26 cellular contexts compared by ENCODE assay signal in genomic region chr15:62643571-62643970, GRCh38.
"Had no signal": no experiment of that assay in that cellular context is flagged by ENCODE, and none has a peak within 500 bp of the region (broad histone marks: within the 10 kb centered on the region; RNA-seq: fewer than 3 reads in every experiment).

No MANE protein-coding gene starts in this region.

- H2AFZ ChIP-seq: PC-9 had no signal

- H3K4me3 ChIP-seq: MG63, PC-9, Peyer's patch, SJSA1, SK-N-MC had no signal

- ATAC-seq: Right ventricle myocardium inferior had no signal

- H3K36me3 ChIP-seq: Peyer's patch, SJSA1 had no signal

- H3K27ac ChIP-seq: PC-9, Peyer's patch, SJSA1, SK-N-MC had no signal

- H3K27me3 ChIP-seq: MG63, Peyer's patch, SJSA1 had no signal

- H3K4me1 ChIP-seq: Peyer's patch had no signal

- DNase-seq: IMR-90; Karpas-422; KG1; MG63; NCI-H1092; NCI-H1105 treated with DMSO at 0.1 percent for 48 hours; NCI-H1417 treated with DMSO at 0.1 percent for 48 hours; NCI-H146; NCI-H1694 treated with DMSO at 0.1 percent for 48 hours; NCI-H1930; NCI-H2081; NCI-H2107; NCI-H2227 treated with DMSO at 0.1 percent for 48 hours; NCI-H446; NCI-H510A; NCI-H524 treated with DMSO at 0.1 percent for 48 hours; NCI-H69; NCI-H774; NK-92 treated with Interleukin-12 subunit alpha and Interleukin-12 subunit beta, amount 100 ng/mL, for 24 hours; OCI-M1; PC-9; SHP77 treated with DMSO at 0.1 percent for 48 hours had no signal

- H3K4me2 ChIP-seq: PC-9 had no signal

- H3K9me3 ChIP-seq: MG63, Peyer's patch, SJSA1 had no signal
